In genomic region chr10:30055094-30055701, GRCh38 we compare ENCODE assay signal across 13 cellular contexts. TPM values are rescaled to one million over a fixed set of nuclear protein-coding genes. Genes with fewer than 3 reads are reported as not detected.
DNase-seq lines count a peak whose midpoint lies in the region; ATAC-seq and TF ChIP-seq lines count a peak whose summit lies in the region.
"Had no signal": no experiment of that assay in that cellular context is flagged by ENCODE, and none has a peak within 500 bp of the region (broad histone marks: within the 10 kb centered on the region; RNA-seq: fewer than 3 reads in every experiment).

No MANE protein-coding gene starts in this region.

- no peak overlapping the region for H3K27ac Mint-ChIP-seq in activated T-cell treated with anti-CD3 and anti-CD28 coated beads, Interleukin-2, amount 50 U/mL, for 24 hours
- no peak overlapping the region for H3K27ac Mint-ChIP-seq in activated CD8-positive, alpha-beta T cell treated with anti-CD3 and anti-CD28 coated beads, Interleukin-2, amount 10 ng/mL, durations not matched to agents 7 days and 5 days

- H3K9me3 Mint-ChIP-seq in activated T-cell treated with anti-CD3 and anti-CD28 coated beads, Interleukin-2, amount 50 U/mL, for 24 hours, result no peaks in the 10 kb centered on the region
- H3K9me3 Mint-ChIP-seq in activated CD8-positive, alpha-beta T cell treated with anti-CD3 and anti-CD28 coated beads, Interleukin-2, amount 10 ng/mL, durations not matched to agents 7 days and 5 days (ENCODE audit: insufficient read depth), result no peaks in the 10 kb centered on the region

- TF ChIP-seq CTCF in SK-N-SH (IDR thresholded peaks at IDR 0.05), result no peak
- TF ChIP-seq CTCF in gastroesophageal sphincter (IDR thresholded peaks at IDR 0.05), result no peak
- TF ChIP-seq CTCF in gastrocnemius medialis (IDR thresholded peaks at IDR 0.05 in 4 of 5, conservative IDR thresholded peaks at IDR 0.05 in 1 of 5), result no peak

- H3K9me3 ChIP-seq in SK-N-SH, result no peaks in the 10 kb centered on the region
- no peaks in the 10 kb centered on the region for H3K9me3 ChIP-seq in gastroesophageal sphincter
- H3K9me3 ChIP-seq in gastrocnemius medialis, result no peaks in the 10 kb centered on the region
- H3K9me3 ChIP-seq: BE2C had no signal

- POLR2A ChIA-PET in SK-N-SH (lab: Yijun Ruan, JAX), result no interaction called here
- POLR2A ChIA-PET in activated CD8-positive, alpha-beta T cell treated with anti-CD3 and anti-CD28 coated beads, Interleukin-2, amount 10 ng/mL, durations not matched to agents 7 days and 5 days (lab: Charles Lee), result no interaction called here

- TF ChIP-seq POLR2A in gastroesophageal sphincter (IDR thresholded peaks at IDR 0.05) (no peak), gastrocnemius medialis (IDR thresholded peaks at IDR 0.05) (peak in 1 of 2 donors; percentile 18)

- DNase-seq in AG20443 (ENCODE audit: low spot score) (peak; percentile 36), SK-N-SH (no peak), gastrocnemius medialis (no peak), GDM1 (lab: John Stamatoyannopoulos, UW) (no peak), mucosa of gallbladder (ENCODE audit: low spot score) (no peak)
- DNase-seq in activated T-cell treated with anti-CD3 and anti-CD28 coated beads, Interleukin-2, amount 50 U/mL, for 24 hours, result no peak
- no peak for DNase-seq in activated CD8-positive, alpha-beta T cell treated with anti-CD3 and anti-CD28 coated beads, Interleukin-2, amount 10 ng/mL, durations not matched to agents 7 days and 5 days
- DNase-seq: aorta, BE2C, NCI-H2107 had no signal

- in situ Hi-C loops in gastrocnemius medialis (cut with MboI; ENCODE audit: low sequenced_read_pairs in 4 of 4), result no loop called here

- ATAC-seq in gastroesophageal sphincter, result peak; percentile 52
- ATAC-seq in gastrocnemius medialis, result peak in 1 of 2 donors; percentile 56
- no peak for ATAC-seq in activated CD8-positive, alpha-beta T cell treated with anti-CD3 and anti-CD28 coated beads, Interleukin-2, amount 10 ng/mL, durations not matched to agents 7 days and 5 days
- ATAC-seq: activated CD4-positive, CD25-positive, alpha-beta regulatory T cell treated with anti-CD3 and anti-CD28 coated beads, Interleukin-2, amount 50 U/mL, for 24 hours had no signal

- H3K27me3 ChIP-seq in SK-N-SH (ENCODE audit: insufficient read depth) (no peaks in the 10 kb centered on the region), gastroesophageal sphincter (no peaks in the 10 kb centered on the region), gastrocnemius medialis (no peaks in the 10 kb centered on the region)

- peaks cover 43% of the 10 kb centered on the region for H4K20me1 ChIP-seq in SK-N-SH (ENCODE audit: insufficient read depth)

- H3K4me1 ChIP-seq in SK-N-SH (ENCODE audit: control insufficient read depth in 1 of 2, insufficient read depth in 2 of 2, low read depth in 1 of 2, low read length in 1 of 2), result peaks cover 0 to 34% of the 10 kb centered on the region in 2 experiments
- peaks cover 0 to 47% (median 12%) of the 10 kb centered on the region in 3 donors for H3K4me1 ChIP-seq in gastroesophageal sphincter
- H3K4me1 ChIP-seq in gastrocnemius medialis, result peaks cover 0 to 5% of the 10 kb centered on the region in 2 donors
- H3K4me1 ChIP-seq: BE2C had no signal

- TF ChIP-seq RAD21 in SK-N-SH (IDR thresholded peaks at IDR 0.05; ENCODE audit: low read length), result no peak

- H3K9ac ChIP-seq in SK-N-SH, result peak overlapping the region; percentile 90; the same call in 1 of the 2 replicates

- peaks cover 0 to 27% of the 10 kb centered on the region in 2 experiments for H3K36me3 ChIP-seq in SK-N-SH (replicated peaks in 1 of 2; ENCODE audit: control insufficient read depth in 1 of 2, insufficient read depth in 2 of 2, low read length in 1 of 2)
- no peaks in the 10 kb centered on the region for H3K36me3 ChIP-seq in gastroesophageal sphincter
- H3K36me3 ChIP-seq in gastrocnemius medialis, result no peaks in the 10 kb centered on the region
- H3K36me3 ChIP-seq: BE2C had no signal

- H3K79me2 ChIP-seq in SK-N-SH (ENCODE audit: insufficient read depth), result peaks cover 99% of the 10 kb centered on the region

- H3K36me3 Mint-ChIP-seq in activated T-cell treated with anti-CD3 and anti-CD28 coated beads, Interleukin-2, amount 50 U/mL, for 24 hours (ENCODE audit: low read depth), result no peaks in the 10 kb centered on the region
- H3K36me3 Mint-ChIP-seq in activated CD8-positive, alpha-beta T cell treated with anti-CD3 and anti-CD28 coated beads, Interleukin-2, amount 10 ng/mL, durations not matched to agents 7 days and 5 days (ENCODE audit: low read depth), result no peaks in the 10 kb centered on the region

- H3K4me3 Mint-ChIP-seq in activated T-cell treated with anti-CD3 and anti-CD28 coated beads, Interleukin-2, amount 50 U/mL, for 24 hours, result no peak overlapping the region
- H3K4me3 Mint-ChIP-seq in activated CD8-positive, alpha-beta T cell treated with anti-CD3 and anti-CD28 coated beads, Interleukin-2, amount 10 ng/mL, durations not matched to agents 7 days and 5 days, result no peak overlapping the region

- H3K27ac ChIP-seq in SK-N-SH (ENCODE audit: low read depth in 2 of 2, low read length in 1 of 2) (peak overlapping the region; percentile 28 to 80; a peak in 3 of 4 replicates), gastroesophageal sphincter (peak overlapping the region; percentile 71 to 90 (median 82)), gastrocnemius medialis (peak overlapping the region; percentile 67 to 81 (median 76))

- no peaks in the 10 kb centered on the region for H3K9me2 ChIP-seq in SK-N-SH

- intact Hi-C loops in gastrocnemius medialis (cut with DNase I; ENCODE audit: low total_unique reads), result no loop called here

- CTCF ChIA-PET in SK-N-SH (lab: Yijun Ruan, JAX), result no interaction called here
- CTCF ChIA-PET in activated CD8-positive, alpha-beta T cell treated with anti-CD3 and anti-CD28 coated beads, Interleukin-2, amount 10 ng/mL, durations not matched to agents 7 days and 5 days (lab: Charles Lee), result no interaction called here

- WGBS in SK-N-SH (ENCODE audit: low lambda C conversion rate), result 35% methylated on average over 3 of the region's 3 CpGs
- 28 to 31% methylated on average over 3 of the region's 3 CpGs for WGBS in gastroesophageal sphincter (ENCODE audit: low coverage in 1 of 2), 2 donors

- peaks cover 9% of the 10 kb centered on the region for H3K4me1 Mint-ChIP-seq in activated T-cell treated with anti-CD3 and anti-CD28 coated beads, Interleukin-2, amount 50 U/mL, for 24 hours (ENCODE audit: low read depth)
- peaks cover 4% of the 10 kb centered on the region for H3K4me1 Mint-ChIP-seq in activated CD8-positive, alpha-beta T cell treated with anti-CD3 and anti-CD28 coated beads, Interleukin-2, amount 10 ng/mL, durations not matched to agents 7 days and 5 days (ENCODE audit: low read depth)

- H3K4me3 ChIP-seq in SK-N-SH (ENCODE audit: low read depth in 2 of 2, low read length in 1 of 2), result peak overlapping the region; percentile 44 to 85; a peak in 3 of 4 replicates
- no peak overlapping the region for H3K4me3 ChIP-seq in gastroesophageal sphincter
- peak overlapping the region in 1 of 4 donors; percentile 4 for H3K4me3 ChIP-seq in gastrocnemius medialis
- H3K4me3 ChIP-seq: skin epidermis had no signal

- H2AFZ ChIP-seq in SK-N-SH (ENCODE audit: low read depth), result no peak overlapping the region

- no peak for TF ChIP-seq EP300 in SK-N-SH (IDR thresholded peaks at IDR 0.05; ENCODE audit: borderline replicate concordance in 1 of 2, low read depth in 1 of 2, low read length in 1 of 2)
- no peak for TF ChIP-seq EP300 in gastroesophageal sphincter (IDR thresholded peaks at IDR 0.05)

- H3K27me3 Mint-ChIP-seq in activated T-cell treated with anti-CD3 and anti-CD28 coated beads, Interleukin-2, amount 50 U/mL, for 24 hours, result peaks cover 65% of the 10 kb centered on the region
- peaks cover 59% of the 10 kb centered on the region for H3K27me3 Mint-ChIP-seq in activated CD8-positive, alpha-beta T cell treated with anti-CD3 and anti-CD28 coated beads, Interleukin-2, amount 10 ng/mL, durations not matched to agents 7 days and 5 days (ENCODE audit: low read depth)

- peak overlapping the region; percentile 97 for H3K4me2 ChIP-seq in SK-N-SH

- H3F3A ChIP-seq in SK-N-SH (replicated peaks; ENCODE audit: insufficient read depth), result peaks cover 43% of the 10 kb centered on the region

TF ChIP-seq in SK-N-SH, 30 proteins besides CTCF, POLR2A, EP300 and RAD21:
- TF ChIP-seq, protein P1, sequence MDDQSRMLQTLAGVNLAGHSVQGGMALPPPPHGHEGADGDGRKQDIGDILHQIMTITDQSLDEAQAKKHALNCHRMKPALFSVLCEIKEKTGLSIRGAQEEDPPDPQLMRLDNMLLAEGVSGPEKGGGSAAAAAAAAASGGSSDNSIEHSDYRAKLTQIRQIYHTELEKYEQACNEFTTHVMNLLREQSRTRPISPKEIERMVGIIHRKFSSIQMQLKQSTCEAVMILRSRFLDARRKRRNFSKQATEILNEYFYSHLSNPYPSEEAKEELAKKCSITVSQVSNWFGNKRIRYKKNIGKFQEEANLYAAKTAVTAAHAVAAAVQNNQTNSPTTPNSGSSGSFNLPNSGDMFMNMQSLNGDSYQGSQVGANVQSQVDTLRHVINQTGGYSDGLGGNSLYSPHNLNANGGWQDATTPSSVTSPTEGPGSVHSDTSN (IDR thresholded peaks at IDR 0.05), result peak; percentile 14; the same call in 1 of the 2 replicates
- TF ChIP-seq, protein P2, sequence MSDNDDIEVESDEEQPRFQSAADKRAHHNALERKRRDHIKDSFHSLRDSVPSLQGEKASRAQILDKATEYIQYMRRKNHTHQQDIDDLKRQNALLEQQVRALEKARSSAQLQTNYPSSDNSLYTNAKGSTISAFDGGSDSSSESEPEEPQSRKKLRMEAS (IDR thresholded peaks at IDR 0.05; ENCODE audit: low read depth), result no peak

RNA-seq across cellular contexts. Expression of gene JCAD, which starts 4.2 kb away (rescaled TPM):
- polyA plus RNA-seq in SK-N-SH (2012; rRNA removed), result 19.0 and 25.7 TPM in 2 replicates
- 17.8 and 20.9 TPM in 2 replicates for polyA plus RNA-seq in SK-N-SH (2012; cell fraction: cytosol; rRNA removed)
- 15.7 and 25.0 TPM in 2 replicates for polyA plus RNA-seq in SK-N-SH (2012; cell fraction: nucleus; rRNA removed)
- 10 to 100 TPM; 21.0 to 66.8 (median 48.6) TPM for total RNA-seq in gastroesophageal sphincter
- 10 to 100 TPM in 1 of 4 donors, 1 to 10 TPM in 3; 6.0 to 12.1 (median 6.5) TPM for total RNA-seq in gastrocnemius medialis
- 25.8 TPM for total RNA-seq in mucosa of gallbladder
- total RNA-seq in activated CD8-positive, alpha-beta T cell treated with anti-CD3 and anti-CD28 coated beads, Interleukin-2, amount 10 ng/mL, durations not matched to agents 7 days and 5 days, result under 1 TPM; 0.05 to 0.08 TPM

Comparison
In these comparisons a context has a peak if more than half of its experiments do, and no peak if none do; other contexts are left out.
1. H3K4me3 ChIP-seq: peak in SK-N-SH (2 of 2); none in gastroesophageal sphincter (0 of 2).
2. RNA of gene JCAD, which starts 4.2 kb away (total RNA-seq): 21.0 to 66.8 TPM in gastroesophageal sphincter, 25.8 TPM in mucosa of gallbladder (single experiment) and 6.0 to 12.1 TPM in gastrocnemius medialis; 0.05 to 0.08 TPM in activated CD8-positive, alpha-beta T cell treated with anti-CD3 and anti-CD28 coated beads, Interleukin-2, amount 10 ng/mL, durations not matched to agents 7 days and 5 days; every median in the first group is over 4 times any median in the second.
3. Peak in every context shown above with its lines, with median percentiles within 50 percentile points of each other: H3K27ac ChIP-seq.